8 cellular contexts compared by ENCODE assay signal in the genomic region with DNA sequence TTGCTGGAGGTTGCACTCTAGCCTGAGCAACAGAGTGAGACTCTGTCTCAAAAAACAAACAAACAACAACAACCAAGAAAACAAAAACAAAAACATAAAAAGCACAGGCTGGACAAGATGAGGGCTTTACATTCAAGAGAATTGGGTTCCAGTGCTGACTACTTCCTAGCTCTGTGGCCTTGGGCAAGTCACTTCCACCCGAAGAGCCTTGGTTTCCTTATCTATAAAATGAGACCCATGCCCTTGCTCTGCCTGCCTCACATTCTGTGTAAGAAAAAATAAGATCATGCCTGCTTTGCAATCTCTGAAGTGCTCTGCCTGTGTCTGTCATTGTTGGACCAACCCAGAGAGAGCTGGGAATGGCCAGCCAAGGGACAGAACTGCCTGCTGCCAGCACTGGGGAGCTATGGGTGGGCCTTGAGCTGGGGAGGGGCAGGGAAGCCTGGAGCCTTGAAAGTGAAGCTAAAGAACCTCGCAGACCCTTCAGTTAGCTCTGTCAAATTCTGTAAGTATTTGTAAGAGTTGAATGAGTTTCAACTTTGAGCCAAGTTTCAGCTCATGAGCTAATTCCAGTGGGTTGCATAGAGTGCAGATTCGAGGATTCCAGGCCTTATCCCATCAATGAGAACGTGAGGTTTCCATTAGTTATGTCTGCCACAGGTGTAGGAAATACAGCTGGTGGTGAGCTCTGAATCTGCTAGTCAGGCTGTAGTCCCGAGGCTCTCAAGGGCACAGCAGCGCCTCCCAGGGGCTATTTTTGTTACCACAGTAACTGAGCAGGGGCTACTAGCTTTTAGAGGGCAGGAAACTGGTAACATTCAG.
DNase-seq lines count a peak whose midpoint lies in the region; ATAC-seq, FAIRE-seq and TF ChIP-seq lines count a peak whose summit lies in the region.

No MANE protein-coding gene starts in this region.

- H3K9me3 ChIP-seq in T-helper 17 cell (ENCODE audit: control insufficient read depth, low read length, poor library complexity, severe bottlenecking) (no peaks in the 10 kb centered on the region), H1 (ENCODE audit: insufficient read depth in 2 of 2, low read depth in 1 of 2, low read length in 1 of 2) (no peaks in the 10 kb centered on the region), psoas muscle (no peaks in the 10 kb centered on the region), aorta (ENCODE audit: control insufficient read depth, low read length) (peaks cover 2% of the 10 kb centered on the region)

- peak in 1 of 2 experiments; percentile 52; a peak in 1 of 3 replicates for TF ChIP-seq EP300 in H1 (IDR thresholded peaks at IDR 0.05; ENCODE audit: borderline replicate concordance in 1 of 2, low read depth in 2 of 2, low read length in 2 of 2)

- no peak overlapping the region for H2BK15ac ChIP-seq in H1 (ENCODE audit: low read length)

- H2BK5ac ChIP-seq in H1 (ENCODE audit: low read depth, low read length), result no peak overlapping the region

- H3K27me3 ChIP-seq in H1 (replicated peaks in 1 of 4; ENCODE audit: control insufficient read depth in 3 of 4, extremely low read depth in 1 of 4, insufficient read depth in 3 of 4, low read length in 3 of 4) (no peaks in the 10 kb centered on the region), psoas muscle (ENCODE audit: insufficient read depth in 3 of 3, low read length in 2 of 3) (peaks cover 0 to 52% (median 1%) of the 10 kb centered on the region in 3 donors), aorta (ENCODE audit: control insufficient read depth in 1 of 2, insufficient read depth in 2 of 2, low read length in 1 of 2) (no peaks in the 10 kb centered on the region)

- no peak overlapping the region for H3K9ac ChIP-seq in H1 (replicated peaks in 1 of 4; ENCODE audit: extremely low read depth in 1 of 4, low read depth in 3 of 4, low read length in 3 of 4)

- no peaks in the 10 kb centered on the region for H3K79me2 ChIP-seq in H1 (ENCODE audit: control insufficient read depth in 1 of 2, insufficient read depth in 2 of 2, low read length in 2 of 2)

- H2AFZ ChIP-seq in H1 (ENCODE audit: low read length), result no peak overlapping the region

- TF ChIP-seq CTCF in H1 (IDR thresholded peaks at IDR 0.05; ENCODE audit: control extremely low read depth in 1 of 3, insufficient read depth in 1 of 3, low read depth in 1 of 3, low read length in 3 of 3) (peak; percentile 75 to 97 (median 91)), psoas muscle (IDR thresholded peaks at IDR 0.05) (peak; percentile 18)

- no peak overlapping the region for H3K56ac ChIP-seq in H1 (replicated peaks; ENCODE audit: insufficient read length, low read depth, low read length)

- 37% methylated on average over 6 of the region's 6 CpGs; no CpG with 5 or more reads in 1 of the 2 experiments for WGBS in H1 (ENCODE audit: extremely low coverage in 1 of 2, insufficient coverage in 1 of 2, insufficient read length in 1 of 2, insufficient replicate concordance in 2 of 2, low coverage in 1 of 2, low lambda C conversion rate in 2 of 2, missing lambda C conversion rate in 1 of 2), 2 experiments
- 33 to 42% (median 41%) methylated on average over 6 of the region's 6 CpGs for WGBS in psoas muscle, 3 donors
- WGBS in aorta, 2 donors, result 30 to 33% methylated on average over 6 of the region's 6 CpGs

- H3K4me1 ChIP-seq in H1 (replicated peaks in 1 of 4; ENCODE audit: control insufficient read depth in 3 of 4, insufficient read depth in 4 of 4, low read length in 3 of 4), result peaks cover 0 to 6% (median 3%) of the 10 kb centered on the region in 4 experiments; a peak in 4 of 7 replicates
- H3K4me1 ChIP-seq in psoas muscle, result no peaks in the 10 kb centered on the region
- H3K4me1 ChIP-seq in aorta (ENCODE audit: control insufficient read depth in 1 of 2, insufficient read depth in 2 of 2, low read length in 2 of 2), result no peaks in the 10 kb centered on the region

- TF ChIP-seq POLR2A in H1 (IDR thresholded peaks at IDR 0.05; ENCODE audit: control extremely low read depth in 1 of 2, low read depth in 2 of 2, low read length in 2 of 2), result no peak

- peak; percentile 7 for DNase-seq in NK-92 treated with Interleukin-12 subunit alpha and Interleukin-12 subunit beta, amount 100 ng/mL, for 24 hours (lab: John Stamatoyannopoulos, UW)
- DNase-seq in NK-92 (lab: John Stamatoyannopoulos, UW; ENCODE audit: unreplicated experiment), result no peak
- peak; percentile 35 to 36 for DNase-seq in Kasumi-1 (lab: John Stamatoyannopoulos, UW)
- peak in 1 of 3 donors; percentile 23 for DNase-seq in T-helper 17 cell
- peak; percentile 78 to 97 for DNase-seq in H1 (ENCODE audit: low read depth in 1 of 2, low spot score in 2 of 2)
- no peak for DNase-seq in psoas muscle
- no peak for DNase-seq in aorta
- no peak for DNase-seq in activated CD4-positive, CD25-positive, alpha-beta regulatory T cell (lab: John Stamatoyannopoulos, UW)

- H4K8ac ChIP-seq in H1 (ENCODE audit: extremely low read depth, insufficient read depth, low read length), result no peak overlapping the region

- H3K27ac ChIP-seq in H1 (ENCODE audit: low read depth, low read length) (no peak overlapping the region), psoas muscle (no peak overlapping the region), aorta (ENCODE audit: low read depth in 1 of 2, low read length in 2 of 2) (no peak overlapping the region)

- H3K27ac Mint-ChIP-seq in T-helper 17 cell, result no peak overlapping the region

- peak; percentile 89 to 95 for TF ChIP-seq RAD21 in H1 (IDR thresholded peaks at IDR 0.05 in 1 of 2, conservative IDR thresholded peaks at IDR 0.05 in 1 of 2; ENCODE audit: low read depth in 2 of 2, low read length in 2 of 2)

- no peaks in the 10 kb centered on the region for H3K36me3 ChIP-seq in H1 (ENCODE audit: control insufficient read depth in 2 of 4, insufficient read depth in 4 of 4, low read length in 3 of 4)
- H3K36me3 ChIP-seq in psoas muscle (ENCODE audit: insufficient read depth in 1 of 2, low read depth in 1 of 2), result no peaks in the 10 kb centered on the region
- H3K36me3 ChIP-seq in aorta (ENCODE audit: control insufficient read depth in 1 of 2, insufficient read depth in 2 of 2, low read length in 1 of 2), result no peaks in the 10 kb centered on the region

- ATAC-seq in T-helper 17 cell (peak; percentile 58), psoas muscle (no peak), aorta (ENCODE audit: low FRiP score) (no peak)

- H2BK120ac ChIP-seq in H1 (replicated peaks; ENCODE audit: low read depth, low read length), result no peak overlapping the region

- no peak overlapping the region for H3K4me2 ChIP-seq in H1 (ENCODE audit: insufficient read depth in 1 of 2, low read depth in 2 of 2, low read length in 2 of 2)

- no peak overlapping the region for H3K14ac ChIP-seq in H1 (ENCODE audit: insufficient read length)

- H3K4me1 Mint-ChIP-seq in T-helper 17 cell, result peaks cover 8% of the 10 kb centered on the region

- no peak overlapping the region for H4K5ac ChIP-seq in H1 (ENCODE audit: insufficient read length, low read depth, low read length)

- H2BK20ac ChIP-seq in H1 (ENCODE audit: low read length), result no peak overlapping the region

- H3K23me2 ChIP-seq in H1 (ENCODE audit: low read depth, low read length), result peaks cover 5% of the 10 kb centered on the region; the same call in 1 of the 2 replicates

- peaks cover 0 to 4% of the 10 kb centered on the region in 2 experiments for H4K20me1 ChIP-seq in H1 (replicated peaks in 1 of 2; ENCODE audit: control insufficient read depth in 1 of 2, insufficient read depth in 2 of 2, low read length in 2 of 2)

- POLR2A ChIA-PET in H1 (lab: Charles Lee; ENCODE audit: partially characterized antibody), result interaction anchor here (0.5 to 0.9 kb wide), 3 partner anchors 9 to 47 kb away, joined by 3 read pairs; no protein-coding TSS in a partner anchor

- no peak overlapping the region for H2AK5ac ChIP-seq in H1 (ENCODE audit: low read depth, low read length)

- H4K91ac ChIP-seq in H1 (replicated peaks; ENCODE audit: insufficient read length, low read length), result no peak overlapping the region

- intact Hi-C loops in psoas muscle (cut with DNase I), result no loop called here
- intact Hi-C loops in aorta (cut with DNase I), result no loop called here

- CTCF ChIA-PET in H1 (lab: Charles Lee; ENCODE audit: partially characterized antibody), result interaction anchor here (0.5 to 4.5 kb wide), 62 partner anchors 8 to 457 kb away, joined by 3 to 42 read pairs (median 5); no protein-coding TSS in a partner anchor

- no peak overlapping the region for H3K4me3 Mint-ChIP-seq in T-helper 17 cell

- H3K4me3 ChIP-seq in H1 (ENCODE audit: extremely low read depth in 1 of 4, insufficient read depth in 2 of 4, low read depth in 3 of 4, low read length in 4 of 4) (no peak overlapping the region), psoas muscle (no peak overlapping the region), aorta (ENCODE audit: low read length in 2 of 2) (no peak overlapping the region)

- no peak overlapping the region for H3K18ac ChIP-seq in H1 (ENCODE audit: extremely low read depth, low read length)

- peak; percentile 99 for FAIRE-seq in H1 (lab: Jason Lieb, UNC)

- no peak overlapping the region for H2BK12ac ChIP-seq in H1 (ENCODE audit: low read depth, low read length)

- H3K4ac ChIP-seq in H1 (replicated peaks; ENCODE audit: insufficient read length, low read depth, low read length), result no peak overlapping the region

- peaks cover 4% of the 10 kb centered on the region for H3K36me3 Mint-ChIP-seq in T-helper 17 cell (ENCODE audit: low read depth)

- H3K27me3 Mint-ChIP-seq in T-helper 17 cell, result peaks cover 65% of the 10 kb centered on the region

- no peak overlapping the region for H3K23ac ChIP-seq in H1 (ENCODE audit: insufficient read length)

- 0 out of 2 replicates have a peak, but pooled peaks cover 2% of the 10 kb centered on the region for H3K79me1 ChIP-seq in H1 (ENCODE audit: low read depth, low read length)

TF ChIP-seq in H1, 55 proteins besides CTCF, POLR2A, EP300 and RAD21 (continues in another document):
- TF ChIP-seq GTF2F1 (IDR thresholded peaks at IDR 0.05; ENCODE audit: borderline replicate concordance, low read depth, low read length), result no peak
- peak; percentile 96 for TF ChIP-seq TCF12 (IDR thresholded peaks at IDR 0.05; ENCODE audit: low read depth, low read length)
- TF ChIP-seq SP1 (IDR thresholded peaks at IDR 0.05; ENCODE audit: low read depth, low read length), result peak; percentile 77
- TF ChIP-seq POU5F1 (IDR thresholded peaks at IDR 0.05; ENCODE audit: low read depth, low read length), result 0 out of 2 replicates have a peak, but pooled peaks have one; percentile 18
- no peak for TF ChIP-seq CHD1 (IDR thresholded peaks at IDR 0.05; ENCODE audit: low read depth, low read length)
- TF ChIP-seq, protein P1, sequence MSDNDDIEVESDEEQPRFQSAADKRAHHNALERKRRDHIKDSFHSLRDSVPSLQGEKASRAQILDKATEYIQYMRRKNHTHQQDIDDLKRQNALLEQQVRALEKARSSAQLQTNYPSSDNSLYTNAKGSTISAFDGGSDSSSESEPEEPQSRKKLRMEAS (IDR thresholded peaks at IDR 0.05), result peak; percentile 80
- peak; percentile 84 to 92 for TF ChIP-seq SIN3A (conservative IDR thresholded peaks at IDR 0.05 in 1 of 2, IDR thresholded peaks at IDR 0.05 in 1 of 2; ENCODE audit: low read depth in 1 of 2, low read length in 2 of 2)
- peak; percentile 72; the same call in 1 of the 2 replicates for TF ChIP-seq SP4 (IDR thresholded peaks at IDR 0.05; ENCODE audit: low read length)
- TF ChIP-seq ASH2L (IDR thresholded peaks at IDR 0.05; ENCODE audit: low read length), result peak; percentile 34
- peak; percentile 75; the same call in 1 of the 2 replicates for TF ChIP-seq KDM1A (IDR thresholded peaks at IDR 0.05; ENCODE audit: borderline replicate concordance, low read length)

Comparison
In these comparisons a context has a peak if more than half of its experiments do, and no peak if none do; other contexts are left out.
1. DNase-seq: peak in NK-92 treated with Interleukin-12 subunit alpha and Interleukin-12 subunit beta, amount 100 ng/mL, for 24 hours (single experiment), Kasumi-1 (2 of 2) and H1 (2 of 2); none in NK-92 (single experiment), psoas muscle (0 of 2), aorta (0 of 2) and activated CD4-positive, CD25-positive, alpha-beta regulatory T cell (0 of 4).